1 cellular context compared by ENCODE assay signal in the genomic region with DNA sequence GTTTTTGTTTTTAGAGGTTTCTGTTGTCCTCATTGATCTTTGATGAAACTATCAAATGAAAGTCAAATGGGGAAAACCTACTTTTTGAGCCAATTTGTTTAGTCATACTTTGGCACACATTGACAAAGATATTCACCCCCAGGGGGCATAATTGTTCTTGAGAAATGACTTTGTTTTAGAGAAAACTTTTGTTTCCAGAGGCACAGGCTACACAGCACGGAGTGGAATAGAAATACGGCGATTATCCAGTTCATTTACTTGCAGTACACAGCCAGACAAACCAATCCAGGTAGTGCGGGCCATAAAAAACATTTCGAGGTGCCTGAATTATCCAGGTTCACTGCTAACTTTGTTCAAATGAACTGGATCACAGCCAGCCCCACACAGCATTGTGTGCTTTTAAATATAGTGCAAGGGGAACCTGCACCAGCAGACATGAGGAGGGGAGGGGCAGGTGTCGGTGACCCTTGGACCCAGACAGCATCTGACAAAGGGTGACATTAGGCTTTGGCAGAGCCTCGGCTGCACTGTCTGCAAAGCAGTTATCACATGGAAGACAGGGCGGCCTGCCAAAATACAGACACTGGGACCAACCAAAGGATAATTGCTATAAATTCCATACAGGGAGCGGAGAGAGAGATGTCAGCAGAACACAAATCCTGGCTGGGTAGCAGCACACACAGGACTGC.
TF ChIP-seq lines count a peak whose summit lies in the region.

No MANE protein-coding gene starts in this region.

TF ChIP-seq in HepG2, 621 proteins besides CTCF, POLR2A, EP300 and RAD21 (continued from another document and continues in another):
- TF ChIP-seq MAX (IDR thresholded peaks at IDR 0.05) = peak; percentile 26
- TF ChIP-seq, protein P1, sequence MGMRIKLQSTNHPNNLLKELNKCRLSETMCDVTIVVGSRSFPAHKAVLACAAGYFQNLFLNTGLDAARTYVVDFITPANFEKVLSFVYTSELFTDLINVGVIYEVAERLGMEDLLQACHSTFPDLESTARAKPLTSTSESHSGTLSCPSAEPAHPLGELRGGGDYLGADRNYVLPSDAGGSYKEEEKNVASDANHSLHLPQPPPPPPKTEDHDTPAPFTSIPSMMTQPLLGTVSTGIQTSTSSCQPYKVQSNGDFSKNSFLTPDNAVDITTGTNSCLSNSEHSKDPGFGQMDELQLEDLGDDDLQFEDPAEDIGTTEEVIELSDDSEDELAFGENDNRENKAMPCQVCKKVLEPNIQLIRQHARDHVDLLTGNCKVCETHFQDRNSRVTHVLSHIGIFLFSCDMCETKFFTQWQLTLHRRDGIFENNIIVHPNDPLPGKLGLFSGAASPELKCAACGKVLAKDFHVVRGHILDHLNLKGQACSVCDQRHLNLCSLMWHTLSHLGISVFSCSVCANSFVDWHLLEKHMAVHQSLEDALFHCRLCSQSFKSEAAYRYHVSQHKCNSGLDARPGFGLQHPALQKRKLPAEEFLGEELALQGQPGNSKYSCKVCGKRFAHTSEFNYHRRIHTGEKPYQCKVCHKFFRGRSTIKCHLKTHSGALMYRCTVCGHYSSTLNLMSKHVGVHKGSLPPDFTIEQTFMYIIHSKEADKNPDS (CRISPR knock-in tag; IDR thresholded peaks at IDR 0.05) = no peak
- TF ChIP-seq HNF4A (CRISPR knock-in tag; IDR thresholded peaks at IDR 0.05) = peak; percentile 89
- TF ChIP-seq SKIL (CRISPR knock-in tag; IDR thresholded peaks at IDR 0.05; ENCODE audit: borderline replicate concordance) = 0 out of 2 replicates have a peak, but pooled peaks have one; percentile 35
- no peak for TF ChIP-seq ZNF709 (CRISPR knock-in tag; IDR thresholded peaks at IDR 0.05)
- no peak for TF ChIP-seq ZNF775 (CRISPR knock-in tag; IDR thresholded peaks at IDR 0.05; ENCODE audit: borderline replicate concordance)
- TF ChIP-seq DBP (CRISPR knock-in tag; IDR thresholded peaks at IDR 0.05; ENCODE audit: not compliant biosample characterization) = no peak
- TF ChIP-seq ZNF850 (CRISPR knock-in tag; conservative IDR thresholded peaks at IDR 0.05) = no peak
- TF ChIP-seq ZNF598 (CRISPR knock-in tag; IDR thresholded peaks at IDR 0.05; ENCODE audit: borderline replicate concordance) = 0 out of 2 replicates have a peak, but pooled peaks have one; percentile 28
- TF ChIP-seq ZKSCAN1 (IDR thresholded peaks at IDR 0.05; ENCODE audit: low read length) = no peak
- no peak for TF ChIP-seq TRIM24 (CRISPR knock-in tag; IDR thresholded peaks at IDR 0.05)
- TF ChIP-seq, protein P2, sequence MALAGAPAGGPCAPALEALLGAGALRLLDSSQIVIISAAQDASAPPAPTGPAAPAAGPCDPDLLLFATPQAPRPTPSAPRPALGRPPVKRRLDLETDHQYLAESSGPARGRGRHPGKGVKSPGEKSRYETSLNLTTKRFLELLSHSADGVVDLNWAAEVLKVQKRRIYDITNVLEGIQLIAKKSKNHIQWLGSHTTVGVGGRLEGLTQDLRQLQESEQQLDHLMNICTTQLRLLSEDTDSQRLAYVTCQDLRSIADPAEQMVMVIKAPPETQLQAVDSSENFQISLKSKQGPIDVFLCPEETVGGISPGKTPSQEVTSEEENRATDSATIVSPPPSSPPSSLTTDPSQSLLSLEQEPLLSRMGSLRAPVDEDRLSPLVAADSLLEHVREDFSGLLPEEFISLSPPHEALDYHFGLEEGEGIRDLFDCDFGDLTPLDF (CRISPR knock-in tag; IDR thresholded peaks at IDR 0.05) = no peak
- no peak for TF ChIP-seq PHF20 (CRISPR knock-in tag; IDR thresholded peaks at IDR 0.05)
- TF ChIP-seq ZBTB20 (CRISPR knock-in tag; IDR thresholded peaks at IDR 0.05; ENCODE audit: borderline replicate concordance, low read depth) = no peak
- TF ChIP-seq, protein P3, sequence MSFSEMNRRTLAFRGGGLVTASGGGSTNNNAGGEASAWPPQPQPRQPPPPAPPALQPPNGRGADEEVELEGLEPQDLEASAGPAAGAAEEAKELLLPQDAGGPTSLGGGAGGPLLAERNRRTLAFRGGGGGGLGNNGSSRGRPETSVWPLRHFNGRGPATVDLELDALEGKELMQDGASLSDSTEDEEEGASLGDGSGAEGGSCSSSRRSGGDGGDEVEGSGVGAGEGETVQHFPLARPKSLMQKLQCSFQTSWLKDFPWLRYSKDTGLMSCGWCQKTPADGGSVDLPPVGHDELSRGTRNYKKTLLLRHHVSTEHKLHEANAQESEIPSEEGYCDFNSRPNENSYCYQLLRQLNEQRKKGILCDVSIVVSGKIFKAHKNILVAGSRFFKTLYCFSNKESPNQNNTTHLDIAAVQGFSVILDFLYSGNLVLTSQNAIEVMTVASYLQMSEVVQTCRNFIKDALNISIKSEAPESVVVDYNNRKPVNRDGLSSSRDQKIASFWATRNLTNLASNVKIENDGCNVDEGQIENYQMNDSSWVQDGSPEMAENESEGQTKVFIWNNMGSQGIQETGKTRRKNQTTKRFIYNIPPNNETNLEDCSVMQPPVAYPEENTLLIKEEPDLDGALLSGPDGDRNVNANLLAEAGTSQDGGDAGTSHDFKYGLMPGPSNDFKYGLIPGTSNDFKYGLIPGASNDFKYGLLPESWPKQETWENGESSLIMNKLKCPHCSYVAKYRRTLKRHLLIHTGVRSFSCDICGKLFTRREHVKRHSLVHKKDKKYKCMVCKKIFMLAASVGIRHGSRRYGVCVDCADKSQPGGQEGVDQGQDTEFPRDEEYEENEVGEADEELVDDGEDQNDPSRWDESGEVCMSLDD (CRISPR knock-in tag; IDR thresholded peaks at IDR 0.05; ENCODE audit: borderline replicate concordance) = no peak
- no peak for TF ChIP-seq ZNF740 (CRISPR knock-in tag; IDR thresholded peaks at IDR 0.05)
- TF ChIP-seq KDM3A (CRISPR knock-in tag; IDR thresholded peaks at IDR 0.05; ENCODE audit: low read depth) = no peak
- peak; percentile 50; the same call in 1 of the 2 replicates for TF ChIP-seq ZNF7 (CRISPR knock-in tag; IDR thresholded peaks at IDR 0.05)
- TF ChIP-seq THAP9 (CRISPR knock-in tag; IDR thresholded peaks at IDR 0.05; ENCODE audit: borderline replicate concordance) = no peak
- TF ChIP-seq, protein P4, sequence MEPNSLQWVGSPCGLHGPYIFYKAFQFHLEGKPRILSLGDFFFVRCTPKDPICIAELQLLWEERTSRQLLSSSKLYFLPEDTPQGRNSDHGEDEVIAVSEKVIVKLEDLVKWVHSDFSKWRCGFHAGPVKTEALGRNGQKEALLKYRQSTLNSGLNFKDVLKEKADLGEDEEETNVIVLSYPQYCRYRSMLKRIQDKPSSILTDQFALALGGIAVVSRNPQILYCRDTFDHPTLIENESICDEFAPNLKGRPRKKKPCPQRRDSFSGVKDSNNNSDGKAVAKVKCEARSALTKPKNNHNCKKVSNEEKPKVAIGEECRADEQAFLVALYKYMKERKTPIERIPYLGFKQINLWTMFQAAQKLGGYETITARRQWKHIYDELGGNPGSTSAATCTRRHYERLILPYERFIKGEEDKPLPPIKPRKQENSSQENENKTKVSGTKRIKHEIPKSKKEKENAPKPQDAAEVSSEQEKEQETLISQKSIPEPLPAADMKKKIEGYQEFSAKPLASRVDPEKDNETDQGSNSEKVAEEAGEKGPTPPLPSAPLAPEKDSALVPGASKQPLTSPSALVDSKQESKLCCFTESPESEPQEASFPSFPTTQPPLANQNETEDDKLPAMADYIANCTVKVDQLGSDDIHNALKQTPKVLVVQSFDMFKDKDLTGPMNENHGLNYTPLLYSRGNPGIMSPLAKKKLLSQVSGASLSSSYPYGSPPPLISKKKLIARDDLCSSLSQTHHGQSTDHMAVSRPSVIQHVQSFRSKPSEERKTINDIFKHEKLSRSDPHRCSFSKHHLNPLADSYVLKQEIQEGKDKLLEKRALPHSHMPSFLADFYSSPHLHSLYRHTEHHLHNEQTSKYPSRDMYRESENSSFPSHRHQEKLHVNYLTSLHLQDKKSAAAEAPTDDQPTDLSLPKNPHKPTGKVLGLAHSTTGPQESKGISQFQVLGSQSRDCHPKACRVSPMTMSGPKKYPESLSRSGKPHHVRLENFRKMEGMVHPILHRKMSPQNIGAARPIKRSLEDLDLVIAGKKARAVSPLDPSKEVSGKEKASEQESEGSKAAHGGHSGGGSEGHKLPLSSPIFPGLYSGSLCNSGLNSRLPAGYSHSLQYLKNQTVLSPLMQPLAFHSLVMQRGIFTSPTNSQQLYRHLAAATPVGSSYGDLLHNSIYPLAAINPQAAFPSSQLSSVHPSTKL (CRISPR knock-in tag; IDR thresholded peaks at IDR 0.05) = 0 out of 2 replicates have a peak, but pooled peaks have one; percentile 27
- TF ChIP-seq BRD4 (CRISPR knock-in tag; IDR thresholded peaks at IDR 0.05) = no peak
- TF ChIP-seq SOX6 (IDR thresholded peaks at IDR 0.05) = no peak
- TF ChIP-seq SOX6 (CRISPR knock-in tag; IDR thresholded peaks at IDR 0.05) = 0 out of 2 replicates have a peak, but pooled peaks have one; percentile 31
- peak; percentile 25; the same call in 1 of the 2 replicates for TF ChIP-seq ZNF605 (CRISPR knock-in tag; IDR thresholded peaks at IDR 0.05)
- TF ChIP-seq SOX13 (IDR thresholded peaks at IDR 0.05) = no peak
- peak in 1 of 2 experiments; percentile 60; a peak in 2 of 4 replicates for TF ChIP-seq SOX13 (CRISPR knock-in tag; conservative IDR thresholded peaks at IDR 0.05 in 1 of 2, IDR thresholded peaks at IDR 0.05 in 1 of 2)
- 0 out of 2 replicates have a peak, but pooled peaks have one; percentile 28 for TF ChIP-seq HOXA9 (CRISPR knock-in tag; IDR thresholded peaks at IDR 0.05; ENCODE audit: borderline replicate concordance)
